25 cellular contexts compared by ENCODE assay signal in genomic region chr2:169491378-169491777, GRCh38. TPM values are rescaled to one million over a fixed set of nuclear protein-coding genes. Genes with fewer than 3 reads are reported as not detected.
DNase-seq lines count a peak whose midpoint lies in the region; ATAC-seq, FAIRE-seq and TF ChIP-seq lines count a peak whose summit lies in the region.
"Had no signal": no experiment of that assay in that cellular context is flagged by ENCODE, and none has a peak within 500 bp of the region (broad histone marks: within the 10 kb centered on the region; RNA-seq: fewer than 3 reads in every experiment).

No MANE protein-coding gene starts in this region.

- peaks cover 24% of the 10 kb centered on the region for H3K4me1 ChIP-seq in HepG2 (ENCODE audit: insufficient read depth, low read length)
- peaks cover 0 to 8% (median 0%) of the 10 kb centered on the region in 4 donors for H3K4me1 ChIP-seq in right lobe of liver
- H3K4me1 ChIP-seq: BE2C, BLaER1 had no signal

- ATAC-seq in HepG2 (no peak), right lobe of liver (no peak)
- ATAC-seq: GM12878 had no signal

- intact Hi-C loops in HepG2 (cut with micrococcal nuclease; ENCODE audit: unreplicated experiment) (no loop called here), right lobe of liver (cut with DNase I) (no loop called here)

- H3K4me3 ChIP-seq in HepG2 (replicated peaks in 1 of 3; ENCODE audit: insufficient read depth in 1 of 3, low read depth in 2 of 3, low read length in 3 of 3) (no peak overlapping the region), right lobe of liver (no peak overlapping the region)
- H3K4me3 ChIP-seq: BLaER1, GM12878 had no signal

- H3K27me3 ChIP-seq in HepG2 (ENCODE audit: control insufficient read depth in 1 of 2, insufficient read depth in 2 of 2, low read length in 2 of 2): no peaks in the 10 kb centered on the region
- H3K27me3 ChIP-seq in right lobe of liver: no peaks in the 10 kb centered on the region
- H3K27me3 ChIP-seq: BE2C, BLaER1 had no signal

- no peak for TF ChIP-seq POLR2A in HepG2 (IDR thresholded peaks at IDR 0.05; ENCODE audit: insufficient read depth in 1 of 2, low read depth in 2 of 2, low read length in 2 of 2)
- TF ChIP-seq POLR2A in right lobe of liver (IDR thresholded peaks at IDR 0.05): no peak

- DNase-seq in HepG2 (ENCODE audit: low spot score) (no peak), right lobe of liver (no peak), anterior cingulate cortex (lab: John Stamatoyannopoulos, UW) (no peak), DMS53 (lab: John Stamatoyannopoulos, UW) (no peak), germinal center (ENCODE audit: low spot score) (no peak)
- DNase-seq: ACHN; BE2C; C1 segment of cervical spinal cord; CD4-positive, alpha-beta memory T cell; CD4-positive, CD25-positive, alpha-beta regulatory T cell; CD8-positive, alpha-beta memory T cell; COR-L47; DMS 273 treated with DMSO at 0.1 percent for 48 hours; DMS153; DMS79 treated with DMSO at 0.1 percent for 48 hours; GDM1 had no signal

- H3K79me2 ChIP-seq in HepG2 (ENCODE audit: insufficient read depth, low read length): no peaks in the 10 kb centered on the region

- TF ChIP-seq CTCF in HepG2 (CRISPR knock-in tag; IDR thresholded peaks at IDR 0.05): no peak
- TF ChIP-seq CTCF in right lobe of liver (IDR thresholded peaks at IDR 0.05): no peak

- no peaks in the 10 kb centered on the region for H4K20me1 ChIP-seq in HepG2 (ENCODE audit: insufficient read depth, low read length)
- H4K20me1 ChIP-seq: BLaER1 had no signal

- H3K36me3 ChIP-seq in HepG2 (replicated peaks in 1 of 2; ENCODE audit: control insufficient read depth in 1 of 2, insufficient read depth in 2 of 2, low read length in 2 of 2) (no peaks in the 10 kb centered on the region; a peak in 2 of 5 replicates), right lobe of liver (no peaks in the 10 kb centered on the region)
- H3K36me3 ChIP-seq: BE2C, BLaER1 had no signal

- no peak overlapping the region for H3K9ac ChIP-seq in HepG2 (ENCODE audit: insufficient read depth, low read depth, low read length)
- H3K9ac ChIP-seq: BLaER1 had no signal

- no peak for TF ChIP-seq RAD21 in HepG2 (CRISPR knock-in tag; IDR thresholded peaks at IDR 0.05)

- no peak overlapping the region for H2AFZ ChIP-seq in HepG2 (ENCODE audit: low read length)

- no peak overlapping the region for H3K27ac ChIP-seq in HepG2 (ENCODE audit: extremely low read length, insufficient read depth, low read length)
- H3K27ac ChIP-seq in right lobe of liver: no peak overlapping the region
- H3K27ac ChIP-seq: 22Rv1, BLaER1 had no signal

- H3K4me2 ChIP-seq in HepG2 (ENCODE audit: low read depth, low read length): no peak overlapping the region
- H3K4me2 ChIP-seq: BLaER1 had no signal

- no TSS peak for BruUV-seq in HepG2 (replicated peaks; lab: Mats Ljungman, UMichigan)

- FAIRE-seq in HepG2 (lab: Jason Lieb, UNC) (no peak), TTC549 (lab: Jason Lieb, UNC) (peak; percentile 23), islet of Langerhans (lab: Jason Lieb, UNC) (peak; percentile 64)
- FAIRE-seq: GM12878, GM12892, GM18507 had no signal

- TF ChIP-seq EP300 in HepG2 (IDR thresholded peaks at IDR 0.05; ENCODE audit: low read depth in 2 of 2, low read length in 2 of 2): no peak
- no peak for TF ChIP-seq EP300 in HepG2 (CRISPR knock-in tag; IDR thresholded peaks at IDR 0.05; ENCODE audit: borderline replicate concordance)

- in situ Hi-C loops in HepG2 (cut with HindIII; ENCODE audit: extremely low pct_ligation_motif_present, low pct_unique_long_range_greater_than_20kb): no loop called here

- CTCF ChIA-PET in HepG2 (lab: Yijun Ruan, JAX; ENCODE audit: low intra/inter-chr PET ratio, low total read pairs): no interaction called here

- H3K9me3 ChIP-seq in HepG2 (ENCODE audit: low read length) (no peaks in the 10 kb centered on the region), right lobe of liver (no peaks in the 10 kb centered on the region)
- H3K9me3 ChIP-seq: BE2C, BLaER1 had no signal

- POLR2A ChIA-PET in HepG2 (lab: Yijun Ruan, JAX): no interaction called here

TF ChIP-seq in HepG2, 621 proteins besides CTCF, POLR2A, EP300 and RAD21:
- TF ChIP-seq WIZ (CRISPR knock-in tag; IDR thresholded peaks at IDR 0.05) (no peak), HNRNPK (IDR thresholded peaks at IDR 0.05; ENCODE audit: low read depth, low read length, poor library complexity, severe bottlenecking) (peak; percentile 97)

RNA-seq across cellular contexts. Expression of gene BBS5, which starts 12.1 kb away (rescaled TPM):
- total RNA-seq in HepG2 (2016; rRNA removed; fragmentation: Illumina TruSeq; extraction: Trizol) (3.3 and 4.5 TPM in 2 replicates), right lobe of liver (1 to 10 TPM; 1.7 to 3.5 (median 2.3) TPM)
- 0.71 and 0.88 TPM in 2 replicates for total RNA-seq in HepG2 (2016; cell fraction: cytosol; rRNA removed; fragmentation: Illumina TruSeq; extraction: Trizol; ENCODE audit: low read depth)
- total RNA-seq in HepG2 (2016; cell fraction: insoluble cytoplasmic fraction; rRNA removed; fragmentation: Illumina TruSeq; extraction: Trizol): 3.7 and 4.8 TPM in 2 replicates
- total RNA-seq in HepG2 (2016; cell fraction: membrane; rRNA removed; fragmentation: Illumina TruSeq; extraction: Trizol): 1.5 and 2.2 TPM in 2 replicates
- 4.6 and 8.1 TPM in 2 replicates for total RNA-seq in HepG2 (2016; cell fraction: nucleus; rRNA removed; fragmentation: Illumina TruSeq; extraction: Trizol)
- 1.7 and 1.8 TPM in 2 replicates for polyA plus RNA-seq in HepG2 (2011; rRNA removed)
- 1.4 and 2.0 TPM in 2 replicates for polyA plus RNA-seq in HepG2 (2011; cell fraction: cytosol; rRNA removed)
- 3.7 and 5.4 TPM in 2 replicates for polyA plus RNA-seq in HepG2 (2011; cell fraction: nucleus; rRNA removed)
- 2.6 and 2.8 TPM in 2 replicates for polyA plus RNA-seq in HepG2 (2012)
- polyA plus RNA-seq in HepG2 (2016; cell fraction: cytosol; fragmentation: Illumina TruSeq; extraction: Trizol; ENCODE audit: low read depth): 0.44 and 0.62 TPM in 2 replicates
- polyA plus RNA-seq in HepG2 (2016; cell fraction: insoluble cytoplasmic fraction; fragmentation: Illumina TruSeq; extraction: Trizol; ENCODE audit: low read depth): 3.4 and 4.2 TPM in 2 replicates
- polyA plus RNA-seq in HepG2 (2016; cell fraction: membrane; fragmentation: Illumina TruSeq; extraction: Trizol; ENCODE audit: low read depth): 1.0 and 1.2 TPM in 2 replicates
- 12.1 and 12.6 TPM in 2 replicates for polyA plus RNA-seq in HepG2 (2016; cell fraction: nucleus; fragmentation: Illumina TruSeq; extraction: Trizol; ENCODE audit: insufficient read depth, low read depth)
- 1.4 TPM in 1 of 2 replicates, not detected in the other for polyA minus RNA-seq in HepG2 (2011; rRNA and poly(A)+ RNA removed; ENCODE audit: low replicate concordance)
- 1.4 and 2.7 TPM in 2 replicates for polyA minus RNA-seq in HepG2 (2011; cell fraction: cytosol; rRNA and poly(A)+ RNA removed)
- polyA minus RNA-seq in HepG2 (2011; cell fraction: nucleus; rRNA and poly(A)+ RNA removed): 6.2 and 8.1 TPM in 2 replicates

RNA-seq across cellular contexts. Expression of gene KLHL41, which starts 18.1 kb away (rescaled TPM):
- total RNA-seq in HepG2 (2016; rRNA removed; fragmentation: Illumina TruSeq; extraction: Trizol) (0.27 and 0.31 TPM in 2 replicates), right lobe of liver (1 to 10 TPM in 1 of 6 experiments, under 1 TPM in 5; 0.22 to 3.7 (median 0.30) TPM)
- total RNA-seq in HepG2 (2016; cell fraction: cytosol; rRNA removed; fragmentation: Illumina TruSeq; extraction: Trizol; ENCODE audit: low read depth): 0.91 and 0.97 TPM in 2 replicates
- total RNA-seq in HepG2 (2016; cell fraction: insoluble cytoplasmic fraction; rRNA removed; fragmentation: Illumina TruSeq; extraction: Trizol): 0.12 and 0.35 TPM in 2 replicates
- total RNA-seq in HepG2 (2016; cell fraction: membrane; rRNA removed; fragmentation: Illumina TruSeq; extraction: Trizol): 0.46 and 0.55 TPM in 2 replicates
- total RNA-seq in HepG2 (2016; cell fraction: nucleus; rRNA removed; fragmentation: Illumina TruSeq; extraction: Trizol): 0.22 and 0.69 TPM in 2 replicates
- 0.07 TPM in 1 of 2 replicates, not detected in the other for polyA plus RNA-seq in HepG2 (2011; rRNA removed)
- 0.01 and 0.03 TPM in 2 replicates for polyA plus RNA-seq in HepG2 (2011; cell fraction: cytosol; rRNA removed)
- polyA plus RNA-seq in HepG2 (2011; cell fraction: nucleus; rRNA removed): 0.13 and 0.21 TPM in 2 replicates
- polyA plus RNA-seq in HepG2 (2012): 0.09 and 0.16 TPM in 2 replicates
- polyA plus RNA-seq in HepG2 (2016; cell fraction: cytosol; fragmentation: Illumina TruSeq; extraction: Trizol; ENCODE audit: low read depth): 0.11 TPM in 1 of 2 replicates, not detected in the other
- 0.21 and 1.2 TPM in 2 replicates for polyA plus RNA-seq in HepG2 (2016; cell fraction: insoluble cytoplasmic fraction; fragmentation: Illumina TruSeq; extraction: Trizol; ENCODE audit: low read depth)
- polyA plus RNA-seq in HepG2 (2016; cell fraction: membrane; fragmentation: Illumina TruSeq; extraction: Trizol; ENCODE audit: low read depth): 0.07 and 0.10 TPM in 2 replicates
- 1.3 and 1.4 TPM in 2 replicates for polyA plus RNA-seq in HepG2 (2016; cell fraction: nucleus; fragmentation: Illumina TruSeq; extraction: Trizol; ENCODE audit: insufficient read depth, low read depth)
- polyA minus RNA-seq in HepG2 (2011; rRNA and poly(A)+ RNA removed; ENCODE audit: low replicate concordance): not detected in 2 replicates
- not detected in 2 replicates for polyA minus RNA-seq in HepG2 (2011; cell fraction: cytosol; rRNA and poly(A)+ RNA removed)
- polyA minus RNA-seq in HepG2 (2011; cell fraction: nucleus; rRNA and poly(A)+ RNA removed): 0.26 TPM in 1 of 2 replicates, not detected in the other
- total RNA-seq: A172; CD4-positive, CD25-positive, alpha-beta regulatory T cell had no signal
- polyA plus RNA-seq: CD14-positive monocyte; CD8-positive, alpha-beta memory T cell had no signal
